ENCODE assay signal across 27 cellular contexts in the genomic region with DNA sequence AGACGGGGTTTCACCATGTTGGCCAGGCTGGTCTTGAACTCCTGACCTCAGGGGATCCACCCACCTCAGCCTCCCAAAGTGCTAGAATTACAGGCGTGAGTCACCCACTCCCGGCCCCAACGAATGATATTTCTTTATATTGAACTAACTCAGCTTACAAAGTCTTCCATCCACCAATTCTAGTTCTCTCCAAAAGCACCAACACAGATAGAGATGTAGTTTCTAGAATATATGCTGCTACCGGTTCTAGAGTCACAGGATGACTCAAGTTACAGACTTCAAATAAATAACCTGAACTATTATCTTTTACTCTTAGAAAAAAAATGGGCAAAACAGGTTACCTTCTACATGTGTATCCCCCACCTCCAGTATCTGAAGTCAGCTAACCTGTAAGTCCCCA.
"Had no signal": no experiment of that assay in that cellular context is flagged by ENCODE, and none has a peak within 500 bp of the region (broad histone marks: within the 10 kb centered on the region; RNA-seq: fewer than 3 reads in every experiment).

No MANE protein-coding gene starts in this region.

- H3K27me3 ChIP-seq: dorsolateral prefrontal cortex, gastrocnemius medialis, ovary, sigmoid colon, testis, tibial artery had no signal

- DNase-seq: dorsolateral prefrontal cortex; effector CD4-positive, alpha-beta T cell; foreskin fibroblast; gastrocnemius medialis; head of caudate nucleus; kidney; mesenchymal stem cell; mucosa of descending colon; naive B cell; nephron progenitor cell; nucleus accumbens; ovary; posterior cingulate gyrus; psoas muscle; right cardiac atrium; sigmoid colon; stimulated activated CD4-positive, alpha-beta T cell treated with anti-CD3 and anti-CD28 coated beads, Interleukin-2, amount 100 ng/mL, for 24 hours; stimulated activated CD4-positive, alpha-beta T cell treated with anti-CD3 and anti-CD28 coated beads, Interleukin-4, amount 100 ng/mL, for 4 hours; stimulated activated naive CD8-positive, alpha-beta T cell treated with anti-CD3 and anti-CD28 coated beads, Interleukin-15, Interleukin-2, amounts not matched to agents 100 U/mL and 50 U/mL, for 24 hours; substantia nigra; testis; tibial artery had no signal

- H3K36me3 ChIP-seq: ovary had no signal

- ATAC-seq: esophagus mucosa; gastrocnemius medialis; mucosa of descending colon; psoas muscle; right cardiac atrium; stimulated activated memory B cell treated with anti-CD40 and anti-IgM and Interleukin-4, amounts not matched to agents 10 μg/mL and 1 μg/mL and 100 μg/mL, for 72 hours; stimulated activated naive CD8-positive, alpha-beta T cell treated with anti-CD3 and anti-CD28 coated beads, Interleukin-15, Interleukin-2, amounts not matched to agents 100 U/mL and 50 U/mL, for 24 hours had no signal

- H3K9me3 ChIP-seq: gastrocnemius medialis, ovary, sigmoid colon, testis had no signal

- H3K4me1 ChIP-seq: psoas muscle, testis, tibial artery had no signal

- H3K4me1 Mint-ChIP-seq: mesothelial cell of epicardium had no signal

- H3K27me3 Mint-ChIP-seq: naive B cell; stimulated activated memory B cell treated with anti-CD40 and anti-IgM and Interleukin-4, amounts not matched to agents 10 μg/mL and 1 μg/mL and 100 μg/mL, for 72 hours; type B pancreatic cell had no signal

- H3K27ac Mint-ChIP-seq: mesothelial cell of epicardium; nephron progenitor cell; stimulated activated memory B cell treated with anti-CD40 and anti-IgM and Interleukin-4, amounts not matched to agents 10 μg/mL and 1 μg/mL and 100 μg/mL, for 72 hours had no signal

- H3K4me3 Mint-ChIP-seq: mesothelial cell of epicardium; naive B cell; nephron progenitor cell; stimulated activated memory B cell treated with anti-CD40 and anti-IgM and Interleukin-4, amounts not matched to agents 10 μg/mL and 1 μg/mL and 100 μg/mL, for 72 hours; type B pancreatic cell had no signal

- H3K27ac ChIP-seq: dorsolateral prefrontal cortex, epithelial cell of prostate, gastrocnemius medialis, ovary, psoas muscle, sigmoid colon, testis, tibial artery had no signal

- H3K4me3 ChIP-seq: dorsolateral prefrontal cortex, gastrocnemius medialis, mucosa of descending colon, ovary, psoas muscle, sigmoid colon, testis, tibial artery had no signal
